In the genomic region with DNA sequence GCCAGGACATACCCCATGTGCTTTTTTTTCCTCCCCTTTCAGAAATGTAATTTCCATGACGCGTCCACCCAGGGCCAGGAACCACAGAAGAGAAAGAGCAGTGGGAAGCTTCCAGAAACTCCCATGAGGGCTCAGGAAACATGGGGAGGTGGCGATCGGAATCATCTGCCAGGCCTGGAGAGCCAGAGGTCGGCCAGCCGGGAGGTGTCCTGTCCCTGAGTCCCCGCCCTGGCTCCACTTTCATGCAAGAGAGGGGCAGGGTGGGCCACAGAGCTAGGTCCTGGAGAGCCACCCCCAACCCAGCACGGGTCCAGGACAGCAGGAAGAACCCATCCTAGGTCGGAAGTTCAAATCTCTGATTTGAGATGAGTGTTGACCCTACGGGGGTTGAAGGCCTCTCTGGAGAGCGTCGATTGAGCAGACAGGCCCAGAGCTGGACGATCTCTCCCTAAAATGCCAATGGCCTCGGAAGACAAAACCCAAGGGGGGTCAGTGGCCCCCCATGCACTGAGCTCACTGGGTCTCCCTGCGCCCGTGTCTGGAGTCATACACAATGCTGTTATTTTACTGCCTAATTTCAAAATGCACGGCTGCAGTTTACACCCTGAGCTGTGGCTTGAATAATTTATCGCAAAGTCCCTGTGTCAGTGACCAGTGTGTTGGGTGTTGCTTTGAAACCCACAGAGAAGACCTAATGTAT, we compare ENCODE assay signal across 1 cellular context.
TF ChIP-seq lines count a peak whose summit lies in the region.

No MANE protein-coding gene starts in this region.

TF ChIP-seq in H1, 55 proteins besides CTCF, POLR2A, EP300 and RAD21 (continued from another document):
- TF ChIP-seq, protein P1, sequence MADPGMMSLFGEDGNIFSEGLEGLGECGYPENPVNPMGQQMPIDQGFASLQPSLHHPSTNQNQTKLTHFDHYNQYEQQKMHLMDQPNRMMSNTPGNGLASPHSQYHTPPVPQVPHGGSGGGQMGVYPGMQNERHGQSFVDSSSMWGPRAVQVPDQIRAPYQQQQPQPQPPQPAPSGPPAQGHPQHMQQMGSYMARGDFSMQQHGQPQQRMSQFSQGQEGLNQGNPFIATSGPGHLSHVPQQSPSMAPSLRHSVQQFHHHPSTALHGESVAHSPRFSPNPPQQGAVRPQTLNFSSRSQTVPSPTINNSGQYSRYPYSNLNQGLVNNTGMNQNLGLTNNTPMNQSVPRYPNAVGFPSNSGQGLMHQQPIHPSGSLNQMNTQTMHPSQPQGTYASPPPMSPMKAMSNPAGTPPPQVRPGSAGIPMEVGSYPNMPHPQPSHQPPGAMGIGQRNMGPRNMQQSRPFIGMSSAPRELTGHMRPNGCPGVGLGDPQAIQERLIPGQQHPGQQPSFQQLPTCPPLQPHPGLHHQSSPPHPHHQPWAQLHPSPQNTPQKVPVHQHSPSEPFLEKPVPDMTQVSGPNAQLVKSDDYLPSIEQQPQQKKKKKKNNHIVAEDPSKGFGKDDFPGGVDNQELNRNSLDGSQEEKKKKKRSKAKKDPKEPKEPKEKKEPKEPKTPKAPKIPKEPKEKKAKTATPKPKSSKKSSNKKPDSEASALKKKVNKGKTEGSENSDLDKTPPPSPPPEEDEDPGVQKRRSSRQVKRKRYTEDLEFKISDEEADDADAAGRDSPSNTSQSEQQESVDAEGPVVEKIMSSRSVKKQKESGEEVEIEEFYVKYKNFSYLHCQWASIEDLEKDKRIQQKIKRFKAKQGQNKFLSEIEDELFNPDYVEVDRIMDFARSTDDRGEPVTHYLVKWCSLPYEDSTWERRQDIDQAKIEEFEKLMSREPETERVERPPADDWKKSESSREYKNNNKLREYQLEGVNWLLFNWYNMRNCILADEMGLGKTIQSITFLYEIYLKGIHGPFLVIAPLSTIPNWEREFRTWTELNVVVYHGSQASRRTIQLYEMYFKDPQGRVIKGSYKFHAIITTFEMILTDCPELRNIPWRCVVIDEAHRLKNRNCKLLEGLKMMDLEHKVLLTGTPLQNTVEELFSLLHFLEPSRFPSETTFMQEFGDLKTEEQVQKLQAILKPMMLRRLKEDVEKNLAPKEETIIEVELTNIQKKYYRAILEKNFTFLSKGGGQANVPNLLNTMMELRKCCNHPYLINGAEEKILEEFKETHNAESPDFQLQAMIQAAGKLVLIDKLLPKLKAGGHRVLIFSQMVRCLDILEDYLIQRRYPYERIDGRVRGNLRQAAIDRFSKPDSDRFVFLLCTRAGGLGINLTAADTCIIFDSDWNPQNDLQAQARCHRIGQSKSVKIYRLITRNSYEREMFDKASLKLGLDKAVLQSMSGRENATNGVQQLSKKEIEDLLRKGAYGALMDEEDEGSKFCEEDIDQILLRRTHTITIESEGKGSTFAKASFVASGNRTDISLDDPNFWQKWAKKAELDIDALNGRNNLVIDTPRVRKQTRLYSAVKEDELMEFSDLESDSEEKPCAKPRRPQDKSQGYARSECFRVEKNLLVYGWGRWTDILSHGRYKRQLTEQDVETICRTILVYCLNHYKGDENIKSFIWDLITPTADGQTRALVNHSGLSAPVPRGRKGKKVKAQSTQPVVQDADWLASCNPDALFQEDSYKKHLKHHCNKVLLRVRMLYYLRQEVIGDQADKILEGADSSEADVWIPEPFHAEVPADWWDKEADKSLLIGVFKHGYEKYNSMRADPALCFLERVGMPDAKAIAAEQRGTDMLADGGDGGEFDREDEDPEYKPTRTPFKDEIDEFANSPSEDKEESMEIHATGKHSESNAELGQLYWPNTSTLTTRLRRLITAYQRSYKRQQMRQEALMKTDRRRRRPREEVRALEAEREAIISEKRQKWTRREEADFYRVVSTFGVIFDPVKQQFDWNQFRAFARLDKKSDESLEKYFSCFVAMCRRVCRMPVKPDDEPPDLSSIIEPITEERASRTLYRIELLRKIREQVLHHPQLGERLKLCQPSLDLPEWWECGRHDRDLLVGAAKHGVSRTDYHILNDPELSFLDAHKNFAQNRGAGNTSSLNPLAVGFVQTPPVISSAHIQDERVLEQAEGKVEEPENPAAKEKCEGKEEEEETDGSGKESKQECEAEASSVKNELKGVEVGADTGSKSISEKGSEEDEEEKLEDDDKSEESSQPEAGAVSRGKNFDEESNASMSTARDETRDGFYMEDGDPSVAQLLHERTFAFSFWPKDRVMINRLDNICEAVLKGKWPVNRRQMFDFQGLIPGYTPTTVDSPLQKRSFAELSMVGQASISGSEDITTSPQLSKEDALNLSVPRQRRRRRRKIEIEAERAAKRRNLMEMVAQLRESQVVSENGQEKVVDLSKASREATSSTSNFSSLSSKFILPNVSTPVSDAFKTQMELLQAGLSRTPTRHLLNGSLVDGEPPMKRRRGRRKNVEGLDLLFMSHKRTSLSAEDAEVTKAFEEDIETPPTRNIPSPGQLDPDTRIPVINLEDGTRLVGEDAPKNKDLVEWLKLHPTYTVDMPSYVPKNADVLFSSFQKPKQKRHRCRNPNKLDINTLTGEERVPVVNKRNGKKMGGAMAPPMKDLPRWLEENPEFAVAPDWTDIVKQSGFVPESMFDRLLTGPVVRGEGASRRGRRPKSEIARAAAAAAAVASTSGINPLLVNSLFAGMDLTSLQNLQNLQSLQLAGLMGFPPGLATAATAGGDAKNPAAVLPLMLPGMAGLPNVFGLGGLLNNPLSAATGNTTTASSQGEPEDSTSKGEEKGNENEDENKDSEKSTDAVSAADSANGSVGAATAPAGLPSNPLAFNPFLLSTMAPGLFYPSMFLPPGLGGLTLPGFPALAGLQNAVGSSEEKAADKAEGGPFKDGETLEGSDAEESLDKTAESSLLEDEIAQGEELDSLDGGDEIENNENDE (IDR thresholded peaks at IDR 0.05; ENCODE audit: insufficient replicate concordance, low read length) = no peak
- no peak for TF ChIP-seq SIRT6 (IDR thresholded peaks at IDR 0.05; ENCODE audit: low read length)
- TF ChIP-seq PHF8 (conservative IDR thresholded peaks at IDR 0.05; ENCODE audit: low read depth, low read length) = no peak
- no peak for TF ChIP-seq SAP30 (IDR thresholded peaks at IDR 0.05; ENCODE audit: insufficient read depth, insufficient replicate concordance, low read length)
- no peak for TF ChIP-seq CREB1 (IDR thresholded peaks at IDR 0.05)
- TF ChIP-seq SP1 (IDR thresholded peaks at IDR 0.05; ENCODE audit: low read depth, low read length) = no peak
- TF ChIP-seq JUND (IDR thresholded peaks at IDR 0.05; ENCODE audit: low read length) = no peak
- TF ChIP-seq HDAC2 (IDR thresholded peaks at IDR 0.05; ENCODE audit: borderline replicate concordance in 1 of 2, low read depth in 2 of 2, low read length in 2 of 2) = no peak
- no peak for TF ChIP-seq NANOG (IDR thresholded peaks at IDR 0.05; ENCODE audit: insufficient read depth, low read depth, low read length, poor library complexity, severe bottlenecking)
- TF ChIP-seq MAFK (IDR thresholded peaks at IDR 0.05; ENCODE audit: low read depth, low read length) = no peak
- no peak for TF ChIP-seq SIX5 (IDR thresholded peaks at IDR 0.05; ENCODE audit: low read depth, low read length)
- no peak for TF ChIP-seq POU5F1 (IDR thresholded peaks at IDR 0.05; ENCODE audit: low read depth, low read length)
- TF ChIP-seq, protein P2, sequence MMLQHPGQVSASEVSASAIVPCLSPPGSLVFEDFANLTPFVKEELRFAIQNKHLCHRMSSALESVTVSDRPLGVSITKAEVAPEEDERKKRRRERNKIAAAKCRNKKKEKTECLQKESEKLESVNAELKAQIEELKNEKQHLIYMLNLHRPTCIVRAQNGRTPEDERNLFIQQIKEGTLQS (IDR thresholded peaks at IDR 0.05; ENCODE audit: insufficient read depth, low read depth, low read length) = no peak
- no peak for TF ChIP-seq SIN3A (conservative IDR thresholded peaks at IDR 0.05 in 1 of 2, IDR thresholded peaks at IDR 0.05 in 1 of 2; ENCODE audit: low read depth in 1 of 2, low read length in 2 of 2)
- no peak for TF ChIP-seq RFX5 (IDR thresholded peaks at IDR 0.05; ENCODE audit: borderline replicate concordance, low read depth, low read length)
- TF ChIP-seq ASH2L (IDR thresholded peaks at IDR 0.05; ENCODE audit: low read length) = no peak
